In genomic region chr3:171772427-171773056, GRCh38 we compare ENCODE assay signal across 8 cellular contexts. TPM values are rescaled to one million over a fixed set of nuclear protein-coding genes. Genes with fewer than 3 reads are reported as not detected.
DNase-seq lines count a peak whose midpoint lies in the region; ATAC-seq and TF ChIP-seq lines count a peak whose summit lies in the region.

No MANE protein-coding gene starts in this region.

- H3K9me3 Mint-ChIP-seq in CD4-positive, alpha-beta T cell = no peaks in the 10 kb centered on the region
- H3K9me3 Mint-ChIP-seq in WTC11 = no peaks in the 10 kb centered on the region
- no peaks in the 10 kb centered on the region for H3K9me3 Mint-ChIP-seq in effector memory CD8-positive, alpha-beta T cell

- H3K27me3 ChIP-seq in CD4-positive, alpha-beta T cell (ENCODE audit: control insufficient read depth, insufficient read depth, low read length) = no peaks in the 10 kb centered on the region
- H3K27me3 ChIP-seq in H7 (ENCODE audit: control insufficient read depth, insufficient read depth, low read length) = no peaks in the 10 kb centered on the region
- no peaks in the 10 kb centered on the region for H3K27me3 ChIP-seq in testis

- H3K27me3 Mint-ChIP-seq in CD4-positive, alpha-beta T cell = peaks cover 8% of the 10 kb centered on the region
- H3K27me3 Mint-ChIP-seq in WTC11 (ENCODE audit: low read depth) = no peaks in the 10 kb centered on the region
- peaks cover 0 to 16% of the 10 kb centered on the region in 2 donors for H3K27me3 Mint-ChIP-seq in effector memory CD8-positive, alpha-beta T cell

- POLR2A ChIA-PET in CD4-positive, alpha-beta T cell (lab: Charles Lee) = interaction anchor here (0.6 kb wide), 1 partner anchor 351 kb away, joined by 4 read pairs; no protein-coding TSS in a partner anchor
- POLR2A ChIA-PET in WTC11 (lab: Charles Lee) = no interaction called here

- peak; percentile 6 to 38 (median 21) for DNase-seq in CD4-positive, alpha-beta T cell
- DNase-seq in H7 (peak; percentile 65), NCI-H2196 treated with DMSO at 0.1 percent for 48 hours (lab: John Stamatoyannopoulos, UW; ENCODE audit: unreplicated experiment) (peak; percentile 75), WTC11 (ENCODE audit: low spot score) (peak; percentile 63), mucosa of descending colon (peak in 1 of 3 donors; percentile 84), testis (peak; percentile 82)
- DNase-seq in effector memory CD8-positive, alpha-beta T cell = peak; percentile 19 to 38 (median 20)

- CTCF ChIA-PET in CD4-positive, alpha-beta T cell (lab: Charles Lee) = interaction anchor here (0.9 to 2.0 kb wide), 6 partner anchors 8 to 1359 kb away, joined by 3 to 8 read pairs (median 4); no protein-coding TSS in a partner anchor
- CTCF ChIA-PET in WTC11 (lab: Charles Lee) = interaction anchor here (0.6 to 4.2 kb wide), 47 partner anchors 10 to 885 kb away, joined by 3 to 80 read pairs (median 4); partner anchors contain the start of gene PLD1

- no peak overlapping the region for H3K4me3 ChIP-seq in H7 (ENCODE audit: insufficient read depth, low read depth, low read length)
- no peak overlapping the region for H3K4me3 ChIP-seq in mucosa of descending colon
- H3K4me3 ChIP-seq in testis = no peak overlapping the region

- TF ChIP-seq CTCF in CD4-positive, alpha-beta T cell (IDR thresholded peaks at IDR 0.05) = peak; percentile 72
- TF ChIP-seq CTCF in WTC11 (IDR thresholded peaks at IDR 0.05) (peak; percentile 53; the same call in 1 of the 2 replicates), mucosa of descending colon (IDR thresholded peaks at IDR 0.05) (peak; percentile 38), testis (IDR thresholded peaks at IDR 0.05) (peak; percentile 52 to 68 (median 64))

- no peaks in the 10 kb centered on the region for H3K9me3 ChIP-seq in CD4-positive, alpha-beta T cell (ENCODE audit: control insufficient read depth, low read length)
- H3K9me3 ChIP-seq in mucosa of descending colon = no peaks in the 10 kb centered on the region
- H3K9me3 ChIP-seq in testis = no peaks in the 10 kb centered on the region

- intact Hi-C loops in CD4-positive, alpha-beta T cell (cut with DNase I, micrococcal nuclease) = loop anchor here (1.0 to 10.0 kb wide), 6 partner anchors 570 to 1358 kb away; partner anchors contain the start of gene CLDN11 (in 1 of the 2)
- intact Hi-C loops in mucosa of descending colon (cut with DNase I, micrococcal nuclease) (loop anchor here in 1 of 2 donors (5.0 kb wide), 1 partner anchor 120 kb away; no protein-coding TSS in a partner anchor), testis (cut with DNase I; ENCODE audit: low total_unique reads) (loop anchor here (10.0 kb wide), 1 partner anchor 118 kb away; no protein-coding TSS in a partner anchor)

- no peaks in the 10 kb centered on the region for H3K36me3 Mint-ChIP-seq in CD4-positive, alpha-beta T cell (ENCODE audit: low read depth)
- no peaks in the 10 kb centered on the region for H3K36me3 Mint-ChIP-seq in WTC11
- H3K36me3 Mint-ChIP-seq in effector memory CD8-positive, alpha-beta T cell (ENCODE audit: insufficient read depth) = no peaks in the 10 kb centered on the region

- no peak overlapping the region for H3K27ac ChIP-seq in CD4-positive, alpha-beta T cell (ENCODE audit: low read depth, low read length)
- H3K27ac ChIP-seq in testis = no peak overlapping the region

- H3K27ac Mint-ChIP-seq in CD4-positive, alpha-beta T cell = no peak overlapping the region
- no peak overlapping the region for H3K27ac Mint-ChIP-seq in WTC11
- peak overlapping the region in 1 of 2 donors; percentile 28 for H3K27ac Mint-ChIP-seq in effector memory CD8-positive, alpha-beta T cell

- H3K4me3 Mint-ChIP-seq in CD4-positive, alpha-beta T cell = no peak overlapping the region
- no peak overlapping the region for H3K4me3 Mint-ChIP-seq in WTC11
- H3K4me3 Mint-ChIP-seq in effector memory CD8-positive, alpha-beta T cell = no peak overlapping the region

- peaks cover 26% of the 10 kb centered on the region for H3K4me1 ChIP-seq in mucosa of descending colon (ENCODE audit: low read depth)
- H3K4me1 ChIP-seq in testis = peaks cover 11% of the 10 kb centered on the region

- no peak for TF ChIP-seq POLR2A in testis (IDR thresholded peaks at IDR 0.05)

- H3K4me1 Mint-ChIP-seq in CD4-positive, alpha-beta T cell (ENCODE audit: low read depth) = no peaks in the 10 kb centered on the region
- peaks cover 21% of the 10 kb centered on the region for H3K4me1 Mint-ChIP-seq in WTC11
- peaks cover 0 to 10% of the 10 kb centered on the region in 2 donors for H3K4me1 Mint-ChIP-seq in effector memory CD8-positive, alpha-beta T cell (ENCODE audit: low read depth in 2 of 2)

- 13 to 28% methylated on average over 4 of the region's 4 CpGs for WGBS in testis, 2 donors

- no peak for ATAC-seq in CD4-positive, alpha-beta T cell (ENCODE audit: poor library complexity)
- ATAC-seq in WTC11 = peak; percentile 43
- peak; percentile 54 for ATAC-seq in effector memory CD8-positive, alpha-beta T cell (replicated peaks)
- peak; percentile 50 for ATAC-seq in mucosa of descending colon
- no peak for ATAC-seq in HG03039 (IDR thresholded peaks at IDR 0.05; ENCODE audit: unreplicated experiment)

- no peaks in the 10 kb centered on the region for H3K36me3 ChIP-seq in H7 (replicated peaks; ENCODE audit: control insufficient read depth, insufficient read depth, low read length)
- H3K36me3 ChIP-seq in mucosa of descending colon (ENCODE audit: low read depth) = no peaks in the 10 kb centered on the region
- H3K36me3 ChIP-seq in testis (ENCODE audit: low read depth, missing control alignments) = no peaks in the 10 kb centered on the region

TF ChIP-seq in WTC11, 78 proteins besides CTCF, POLR2A, EP300 and RAD21:
- TF ChIP-seq, protein P1, sequence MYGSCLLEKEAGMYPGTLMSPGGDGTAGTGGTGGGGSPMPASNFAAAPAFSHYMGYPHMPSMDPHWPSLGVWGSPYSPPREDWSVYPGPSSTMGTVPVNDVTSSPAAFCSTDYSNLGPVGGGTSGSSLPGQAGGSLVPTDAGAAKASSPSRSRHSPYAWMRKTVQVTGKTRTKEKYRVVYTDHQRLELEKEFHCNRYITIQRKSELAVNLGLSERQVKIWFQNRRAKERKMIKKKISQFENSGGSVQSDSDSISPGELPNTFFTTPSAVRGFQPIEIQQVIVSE (CRISPR knock-in tag; IDR thresholded peaks at IDR 0.05; ENCODE audit: borderline replicate concordance) = no peak

RNA-seq across cellular contexts. Expression of gene PLD1, which starts 37.7 kb away (rescaled TPM):
- total RNA-seq in CD4-positive, alpha-beta T cell = 1 to 10 TPM in 1 of 2 experiments, under 1 TPM in 1; 0.22 to 1.0 TPM
- total RNA-seq in H7 (2014; rRNA removed; shearing (Covaris generic)) = 2.3 and 2.7 TPM in 2 replicates
- total RNA-seq in WTC11 (2021) = 3.2 to 4.0 TPM (median 3.6 TPM) in 3 replicates
- total RNA-seq in mucosa of descending colon = 100 to 1,000 TPM in 1 of 3 donors, 10 to 100 TPM in 2; 46.6 to 105 (median 65.1) TPM
- 10 to 100 TPM; 19.1 to 27.4 TPM for total RNA-seq in testis
- polyA plus RNA-seq in testis (ENCODE audit: insufficient read depth, low read depth, low replicate concordance) = 10.7 TPM

Comparison
In these comparisons a context has a peak if more than half of its experiments do, and no peak if none do; other contexts are left out.
1. ATAC-seq: peak in WTC11 (single experiment), effector memory CD8-positive, alpha-beta T cell (single experiment) and mucosa of descending colon (single experiment); none in CD4-positive, alpha-beta T cell (single experiment) and HG03039 (single experiment).
2. Peak in every context shown above with its lines, with median percentiles within 50 percentile points of each other: CTCF ChIP-seq.